In the genomic region with DNA sequence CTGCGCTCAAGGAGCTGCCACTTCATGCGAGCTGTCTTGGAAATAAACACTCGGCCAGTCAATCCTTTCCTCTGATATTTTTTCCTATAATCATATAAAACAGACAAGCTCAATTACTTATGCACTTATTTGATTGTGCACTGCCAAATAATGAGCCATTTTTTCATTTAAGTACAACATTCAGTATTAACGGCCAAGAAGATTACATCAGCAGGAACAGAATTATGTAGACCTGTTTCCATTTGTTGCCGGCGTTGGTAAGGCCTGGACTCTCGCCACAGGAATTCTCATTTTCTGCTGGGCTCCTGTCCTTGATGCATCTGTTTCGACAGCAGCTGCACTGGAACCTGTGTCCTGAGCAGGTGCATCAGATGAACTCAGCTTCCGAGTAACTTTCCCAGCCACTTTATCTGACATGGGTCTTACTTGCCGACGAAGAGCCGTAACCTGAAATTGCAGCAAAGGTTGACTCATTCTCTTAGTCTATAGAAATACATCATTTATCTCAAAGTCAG, we compare ENCODE assay signal across 15 cellular contexts.
"Had no signal": no experiment of that assay in that cellular context is flagged by ENCODE, and none has a peak within 500 bp of the region (broad histone marks: within the 10 kb centered on the region; RNA-seq: fewer than 3 reads in every experiment).

No MANE protein-coding gene starts in this region.

- H3K9me3 ChIP-seq: body of pancreas, lower lobe of right lung, tibial nerve had no signal

- H3K4me1 Mint-ChIP-seq: endodermal cell had no signal

- H3K27me3 ChIP-seq: body of pancreas, dorsolateral prefrontal cortex, tibial nerve had no signal

- H3K9me3 Mint-ChIP-seq: activated T-helper 1 cell treated with anti-CD3 and anti-CD28 coated beads, Interleukin-12 subunit alpha, Interleukin-12 subunit beta, Interleukin-2, Interleukin-4 antibody, amounts not matched to agents 30 ng/mL and 10 ng/mL and 1 ng/mL, durations not matched to agents 14 hours and 24 hours and 36 hours; endodermal cell; stimulated activated naive CD8-positive, alpha-beta T cell treated with anti-CD3 and anti-CD28 coated beads, Interleukin-15, Interleukin-2, amounts not matched to agents 100 ng/mL and 50 ng/mL, for 24 hours had no signal

- H3K27ac Mint-ChIP-seq: activated T-helper 1 cell treated with anti-CD3 and anti-CD28 coated beads, Interleukin-12 subunit alpha, Interleukin-12 subunit beta, Interleukin-2, Interleukin-4 antibody, amounts not matched to agents 30 ng/mL and 10 ng/mL and 1 ng/mL, durations not matched to agents 14 hours and 24 hours and 36 hours; endodermal cell; stimulated activated naive CD8-positive, alpha-beta T cell treated with anti-CD3 and anti-CD28 coated beads, Interleukin-15, Interleukin-2, amounts not matched to agents 100 ng/mL and 50 ng/mL, for 24 hours had no signal

- H3K4me3 Mint-ChIP-seq: activated T-helper 1 cell treated with anti-CD3 and anti-CD28 coated beads, Interleukin-12 subunit alpha, Interleukin-12 subunit beta, Interleukin-2, Interleukin-4 antibody, amounts not matched to agents 30 ng/mL and 10 ng/mL and 1 ng/mL, durations not matched to agents 14 hours and 24 hours and 36 hours; endodermal cell; stimulated activated naive CD8-positive, alpha-beta T cell treated with anti-CD3 and anti-CD28 coated beads, Interleukin-15, Interleukin-2, amounts not matched to agents 100 ng/mL and 50 ng/mL, for 24 hours had no signal

- H3K36me3 ChIP-seq: lower lobe of right lung had no signal

- H3K27ac ChIP-seq: body of pancreas, dorsolateral prefrontal cortex, epithelial cell of prostate, lower lobe of right lung, tibial nerve, VCaP had no signal

- H3K4me1 ChIP-seq: body of pancreas, lower lobe of right lung, tibial nerve had no signal

- H3K27me3 Mint-ChIP-seq: activated naive CD8-positive, alpha-beta T cell treated with anti-CD3 and anti-CD28 coated beads, Interleukin-2, amount 10 ng/mL, durations not matched to agents 7 days and 5 days; stimulated activated naive CD8-positive, alpha-beta T cell treated with anti-CD3 and anti-CD28 coated beads, Interleukin-15, Interleukin-2, amounts not matched to agents 100 ng/mL and 50 ng/mL, for 24 hours had no signal

- H3K4me3 ChIP-seq: body of pancreas, dorsolateral prefrontal cortex, lower lobe of right lung, tibial nerve had no signal

- ATAC-seq: body of pancreas, left cardiac atrium, lower lobe of right lung had no signal

- DNase-seq: activated CD4-positive, CD25-positive, alpha-beta regulatory T cell treated with anti-CD3 and anti-CD28 coated beads, Interleukin-2, amount 50 U/mL, for 72 hours; activated naive CD4-positive, alpha-beta T cell; activated naive CD8-positive, alpha-beta T cell treated with anti-CD3 and anti-CD28 coated beads, Interleukin-2, amount 10 ng/mL, durations not matched to agents 7 days and 5 days; activated T-cell treated with anti-CD3 and anti-CD28 coated beads for 4 hours; body of pancreas; dorsolateral prefrontal cortex; endodermal cell; foreskin fibroblast; left cardiac atrium; lower lobe of right lung had no signal
